Comparison of ENCODE assay signal across 9 cellular contexts in genomic region chr5:127757576-127757975, GRCh38.
DNase-seq lines count a peak whose midpoint lies in the region; TF ChIP-seq lines count a peak whose summit lies in the region.
"Had no signal": no experiment of that assay in that cellular context is flagged by ENCODE, and none has a peak within 500 bp of the region (broad histone marks: within the 10 kb centered on the region; RNA-seq: fewer than 3 reads in every experiment).

No MANE protein-coding gene starts in this region.

- DNase-seq in NCI-H748 (lab: John Stamatoyannopoulos, UW; ENCODE audit: unreplicated experiment), result peak; percentile 58
- no peak for DNase-seq in NCI-H748 treated with DMSO at 0.1 percent for 48 hours (lab: John Stamatoyannopoulos, UW)
- peak; percentile 31 for DNase-seq in GM20000 (ENCODE audit: low spot score)
- DNase-seq in HPDE6-E6E7 (ENCODE audit: extremely low spot score), result peak; percentile 44
- peak; percentile 2 for DNase-seq in T1000 (lab: John Stamatoyannopoulos, UW)
- DNase-seq in germinal center (ENCODE audit: low spot score), result peak; percentile 11
- DNase-seq in retinal pigment epithelial cell (ENCODE audit: low read depth), result peak; percentile 28
- no peak for DNase-seq in effector CD8-positive, alpha-beta T cell (lab: John Stamatoyannopoulos, UW)
- DNase-seq: activated naive CD8-positive, alpha-beta T cell treated with anti-CD3 and anti-CD28 coated beads, Interleukin-2, amount 10 ng/mL, durations not matched to agents 7 days and 5 days had no signal

- H3K4me3 ChIP-seq in retinal pigment epithelial cell (ENCODE audit: low read length), result no peak overlapping the region

- peak; percentile 11 for TF ChIP-seq CTCF in GM20000 (IDR thresholded peaks at IDR 0.05; ENCODE audit: extremely low read depth, missing control alignments)
- peak; percentile 50 for TF ChIP-seq CTCF in retinal pigment epithelial cell (conservative IDR thresholded peaks at IDR 0.05; ENCODE audit: low read depth, low read length)

Comparison
In these comparisons a context has a peak if more than half of its experiments do, and no peak if none do; other contexts are left out.
1. DNase-seq: peak in NCI-H748 (single experiment), GM20000 (single experiment), HPDE6-E6E7 (single experiment), T1000 (single experiment), germinal center (single experiment) and retinal pigment epithelial cell (single experiment); none in NCI-H748 treated with DMSO at 0.1 percent for 48 hours (single experiment) and effector CD8-positive, alpha-beta T cell (single experiment).